1 cellular context compared by ENCODE assay signal in genomic region chr4:26056406-26056805, GRCh38.
TF ChIP-seq lines count a peak whose summit lies in the region.

No MANE protein-coding gene starts in this region.

TF ChIP-seq in HepG2, 621 proteins besides CTCF, POLR2A, EP300 and RAD21 (continued from another document):
- TF ChIP-seq CHD4 (IDR thresholded peaks at IDR 0.05; ENCODE audit: borderline replicate concordance, low read length) (no peak), NRL (CRISPR knock-in tag; IDR thresholded peaks at IDR 0.05; ENCODE audit: borderline replicate concordance) (no peak), BHLHE40 (IDR thresholded peaks at IDR 0.05; ENCODE audit: low read length) (no peak), ZNF235 (CRISPR knock-in tag; IDR thresholded peaks at IDR 0.05; ENCODE audit: borderline replicate concordance) (no peak), KLF11 (CRISPR knock-in tag; IDR thresholded peaks at IDR 0.05) (no peak), REXO4 (CRISPR knock-in tag; IDR thresholded peaks at IDR 0.05; ENCODE audit: borderline replicate concordance) (no peak), ZNF713 (CRISPR knock-in tag; IDR thresholded peaks at IDR 0.05) (no peak), GTF3A (CRISPR knock-in tag; conservative IDR thresholded peaks at IDR 0.05) (no peak), GLI4 (CRISPR knock-in tag; IDR thresholded peaks at IDR 0.05; ENCODE audit: borderline replicate concordance) (no peak), ZNF660 (CRISPR knock-in tag; IDR thresholded peaks at IDR 0.05; ENCODE audit: borderline replicate concordance, low read depth) (no peak)
TF ChIP-seq in HepG2: peak in this region for 0.
